ENCODE assay signal across 18 cellular contexts in genomic region chr1:51372561-51372960, GRCh38.
"Had no signal": no experiment of that assay in that cellular context is flagged by ENCODE, and none has a peak within 500 bp of the region (broad histone marks: within the 10 kb centered on the region; RNA-seq: fewer than 3 reads in every experiment).

No MANE protein-coding gene starts in this region.

- H3K9me3 ChIP-seq: esophagus muscularis mucosa, gastrocnemius medialis, heart right ventricle, ovary, right atrium auricular region, sigmoid colon, tibial artery, upper lobe of right lung, vagina had no signal

- H3K4me1 Mint-ChIP-seq: natural killer cell, neural progenitor cell had no signal

- H3K4me1 ChIP-seq: esophagus muscularis mucosa, gastrocnemius medialis, heart right ventricle, neural progenitor cell, right atrium auricular region, sigmoid colon, tibial artery, upper lobe of right lung, vagina had no signal

- H3K36me3 ChIP-seq: neural progenitor cell, ovary had no signal

- H3K9me3 Mint-ChIP-seq: effector memory CD8-positive, alpha-beta T cell; natural killer cell had no signal

- H3K27me3 ChIP-seq: esophagus muscularis mucosa, gastrocnemius medialis, heart right ventricle, neural progenitor cell, ovary, right atrium auricular region, sigmoid colon, tibial artery, upper lobe of right lung, vagina had no signal

- H3K4me3 ChIP-seq: esophagus muscularis mucosa, gastrocnemius medialis, heart right ventricle, neural progenitor cell, ovary, right atrium auricular region, sigmoid colon, tibial artery, upper lobe of right lung, vagina had no signal

- H3K4me3 Mint-ChIP-seq: effector memory CD8-positive, alpha-beta T cell; natural killer cell; neural progenitor cell had no signal

- H3K36me3 Mint-ChIP-seq: natural killer cell had no signal

- ATAC-seq: effector memory CD8-positive, alpha-beta T cell; gastrocnemius medialis; heart right ventricle; natural killer cell; stimulated activated naive CD8-positive, alpha-beta T cell treated with anti-CD3 and anti-CD28 coated beads, Interleukin-15, Interleukin-2, amounts not matched to agents 100 U/mL and 50 U/mL, for 24 hours; upper lobe of right lung had no signal

- H3K27ac Mint-ChIP-seq: neural progenitor cell had no signal

- DNase-seq: effector memory CD8-positive, alpha-beta T cell; gastrocnemius medialis; heart right ventricle; hypothalamus; kidney glomerular epithelial cell; natural killer cell; nucleus accumbens; ovary; sigmoid colon; small intestine; stimulated activated CD4-positive, alpha-beta T cell treated with anti-CD3 and anti-CD28 coated beads, Interleukin-12 subunit alpha, Interleukin-12 subunit beta, amount 100 ng/mL, for 4 hours; stimulated activated naive CD8-positive, alpha-beta T cell treated with anti-CD3 and anti-CD28 coated beads, Interleukin-15, Interleukin-2, amounts not matched to agents 100 U/mL and 50 U/mL, for 24 hours; tibial artery; upper lobe of right lung had no signal

- H3K27me3 Mint-ChIP-seq: effector memory CD8-positive, alpha-beta T cell had no signal
